In genomic region chrX:154526901-154527675, GRCh38 we compare ENCODE assay signal across 1 cellular context.
TF ChIP-seq lines count a peak whose summit lies in the region.

No MANE protein-coding gene starts in this region.

TF ChIP-seq in HepG2, 621 proteins besides CTCF, POLR2A, EP300 and RAD21 (continued from another document):
- TF ChIP-seq IRX3 (CRISPR knock-in tag; IDR thresholded peaks at IDR 0.05; ENCODE audit: borderline replicate concordance, low read depth) (no peak), ZNF282 (IDR thresholded peaks at IDR 0.05; ENCODE audit: partially characterized antibody) (no peak), ZNF569 (CRISPR knock-in tag; IDR thresholded peaks at IDR 0.05; ENCODE audit: borderline replicate concordance) (no peak), ZNF329 (CRISPR knock-in tag; IDR thresholded peaks at IDR 0.05; ENCODE audit: low read depth) (no peak), ZNF746 (CRISPR knock-in tag; IDR thresholded peaks at IDR 0.05) (no peak), ZNF780A (CRISPR knock-in tag; IDR thresholded peaks at IDR 0.05) (no peak), AKAP8 (CRISPR knock-in tag; IDR thresholded peaks at IDR 0.05) (no peak), MEIS1 (CRISPR knock-in tag; IDR thresholded peaks at IDR 0.05; ENCODE audit: borderline replicate concordance) (no peak), ZNF776 (CRISPR knock-in tag; IDR thresholded peaks at IDR 0.05) (no peak), PITX1 (CRISPR knock-in tag; IDR thresholded peaks at IDR 0.05) (peak; percentile 15; the same call in 1 of the 2 replicates), ZNF543 (CRISPR knock-in tag; IDR thresholded peaks at IDR 0.05) (no peak), FOXK1 (CRISPR knock-in tag; IDR thresholded peaks at IDR 0.05; ENCODE audit: borderline replicate concordance, low read depth) (no peak), ZNF639 (CRISPR knock-in tag; conservative IDR thresholded peaks at IDR 0.05) (no peak), SMC3 (IDR thresholded peaks at IDR 0.05; ENCODE audit: low read length) (peak; percentile 29; the same call in 1 of the 2 replicates), TBP (CRISPR knock-in tag; IDR thresholded peaks at IDR 0.05) (no peak)
- TF ChIP-seq, protein P1, sequence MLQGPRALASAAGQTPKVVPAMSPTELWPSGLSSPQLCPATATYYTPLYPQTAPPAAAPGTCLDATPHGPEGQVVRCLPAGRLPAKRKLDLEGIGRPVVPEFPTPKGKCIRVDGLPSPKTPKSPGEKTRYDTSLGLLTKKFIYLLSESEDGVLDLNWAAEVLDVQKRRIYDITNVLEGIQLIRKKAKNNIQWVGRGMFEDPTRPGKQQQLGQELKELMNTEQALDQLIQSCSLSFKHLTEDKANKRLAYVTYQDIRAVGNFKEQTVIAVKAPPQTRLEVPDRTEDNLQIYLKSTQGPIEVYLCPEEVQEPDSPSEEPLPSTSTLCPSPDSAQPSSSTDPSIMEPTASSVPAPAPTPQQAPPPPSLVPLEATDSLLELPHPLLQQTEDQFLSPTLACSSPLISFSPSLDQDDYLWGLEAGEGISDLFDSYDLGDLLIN (CRISPR knock-in tag; IDR thresholded peaks at IDR 0.05; ENCODE audit: borderline replicate concordance), result no peak
- TF ChIP-seq, protein P2, sequence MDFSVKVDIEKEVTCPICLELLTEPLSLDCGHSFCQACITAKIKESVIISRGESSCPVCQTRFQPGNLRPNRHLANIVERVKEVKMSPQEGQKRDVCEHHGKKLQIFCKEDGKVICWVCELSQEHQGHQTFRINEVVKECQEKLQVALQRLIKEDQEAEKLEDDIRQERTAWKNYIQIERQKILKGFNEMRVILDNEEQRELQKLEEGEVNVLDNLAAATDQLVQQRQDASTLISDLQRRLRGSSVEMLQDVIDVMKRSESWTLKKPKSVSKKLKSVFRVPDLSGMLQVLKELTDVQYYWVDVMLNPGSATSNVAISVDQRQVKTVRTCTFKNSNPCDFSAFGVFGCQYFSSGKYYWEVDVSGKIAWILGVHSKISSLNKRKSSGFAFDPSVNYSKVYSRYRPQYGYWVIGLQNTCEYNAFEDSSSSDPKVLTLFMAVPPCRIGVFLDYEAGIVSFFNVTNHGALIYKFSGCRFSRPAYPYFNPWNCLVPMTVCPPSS (IDR thresholded peaks at IDR 0.05), result no peak
TF ChIP-seq in HepG2: peak in this region for 20.
